ENCODE assay signal across 23 cellular contexts in genomic region chrX:55210931-55211677, GRCh38. TPM values are rescaled to one million over a fixed set of nuclear protein-coding genes. Genes with fewer than 3 reads are reported as not detected.
A peak's percentile ranks its signal among the peaks of the same experiment; 100 is the strongest.
DNase-seq lines count a peak whose midpoint lies in the region; ATAC-seq, FAIRE-seq and TF ChIP-seq lines count a peak whose summit lies in the region.
"Had no signal": no experiment of that assay in that cellular context is flagged by ENCODE, and none has a peak within 500 bp of the region (broad histone marks: within the 10 kb centered on the region; RNA-seq: fewer than 3 reads in every experiment).

No MANE protein-coding gene starts in this region.

- ATAC-seq in GM12878 (no peak), GM19455 (IDR thresholded peaks at IDR 0.05; ENCODE audit: unreplicated experiment) (no peak), HG03457 (IDR thresholded peaks at IDR 0.05; ENCODE audit: unreplicated experiment) (no peak)
- ATAC-seq: heart left ventricle, WTC11 had no signal

- TF ChIP-seq RAD21 in GM12878 (IDR thresholded peaks at IDR 0.05; ENCODE audit: insufficient read depth, low read depth, low read length), result no peak

- POLR2A ChIA-PET in GM12878 (lab: Charles Lee), result no interaction called here

- H3K4me2 ChIP-seq in GM12878 (ENCODE audit: control insufficient read depth, insufficient read depth) (no peak overlapping the region), osteoblast (ENCODE audit: insufficient read depth, low read length) (no peak overlapping the region)

- WGBS in GM12878 (ENCODE audit: insufficient coverage, insufficient replicate concordance, low lambda C conversion rate, missing lambda C conversion rate), result 44% methylated on average over 13 of the region's 13 CpGs

- TF ChIP-seq POLR2A in GM12878 (IDR thresholded peaks at IDR 0.05; ENCODE audit: low read depth, low read length), result no peak

- H3K27ac ChIP-seq in GM12878 (ENCODE audit: control insufficient read depth, insufficient read depth) (no peak overlapping the region), osteoblast (ENCODE audit: low read depth, low read length) (no peak overlapping the region)
- H3K27ac ChIP-seq: colonic mucosa, heart left ventricle had no signal

- no peak overlapping the region for H3K9ac ChIP-seq in GM12878 (ENCODE audit: control insufficient read depth, insufficient read depth, low read length)

- intact Hi-C loops in GM12878 (cut with micrococcal nuclease; ENCODE audit: unreplicated experiment), result no loop called here

- RAD21 ChIA-PET in GM12878 (lab: Charles Lee; ENCODE audit: unreplicated experiment), result no interaction called here

- TF ChIP-seq CTCF in GM12878 (IDR thresholded peaks at IDR 0.05 in 2 of 3, conservative IDR thresholded peaks at IDR 0.05 in 1 of 3; ENCODE audit: control insufficient read depth in 2 of 3, extremely low read depth in 1 of 3, insufficient read depth in 1 of 3, low read depth in 3 of 3, low read length in 3 of 3) (no peak), osteoblast (IDR thresholded peaks at IDR 0.05; ENCODE audit: extremely low read depth, low read depth, low read length) (no peak)

- H3K27me3 ChIP-seq in GM12878 (replicated peaks in 1 of 2; ENCODE audit: control insufficient read depth in 2 of 2, insufficient read depth in 2 of 2, low read length in 1 of 2) (no peaks in the 10 kb centered on the region), osteoblast (ENCODE audit: insufficient read depth, low read length) (no peaks in the 10 kb centered on the region)
- H3K27me3 ChIP-seq: colonic mucosa had no signal

- no TSS peak for BruUV-seq in GM12878 (replicated peaks; lab: Mats Ljungman, UMichigan)

- no peak for FAIRE-seq in GM12878 (lab: Jason Lieb, UNC)

- H2AFZ ChIP-seq in GM12878 (ENCODE audit: control insufficient read depth, low read depth, low read length) (peak overlapping the region; percentile 12; the same call in 1 of the 2 replicates), osteoblast (ENCODE audit: low read length) (peak overlapping the region; percentile 15)

- H3K4me3 ChIP-seq in GM12878, result no peak overlapping the region
- H3K4me3 ChIP-seq in osteoblast (ENCODE audit: insufficient read depth, low read length), result no peak overlapping the region
- H3K4me3 ChIP-seq: colonic mucosa, HAP-1, heart left ventricle had no signal

- H3K79me2 ChIP-seq in GM12878 (ENCODE audit: control insufficient read depth, insufficient read depth, low read length), result no peaks in the 10 kb centered on the region
- H3K79me2 ChIP-seq in osteoblast (ENCODE audit: insufficient read depth, low read length), result no peaks in the 10 kb centered on the region

- H3K4me1 ChIP-seq in GM12878 (ENCODE audit: control insufficient read depth, insufficient read depth, low read length) (no peaks in the 10 kb centered on the region), osteoblast (ENCODE audit: insufficient read depth, low read length) (no peaks in the 10 kb centered on the region)
- H3K4me1 ChIP-seq: colonic mucosa, HAP-1, heart left ventricle had no signal

- DNase-seq in DMS53 (lab: John Stamatoyannopoulos, UW) (peak; percentile 56), M059J (ENCODE audit: low read depth) (peak; percentile 6), GM12878 (ENCODE audit: low read depth, low spot score) (no peak), osteoblast (ENCODE audit: insufficient read length, low spot score, missing footprints) (no peak), nucleus accumbens (lab: John Stamatoyannopoulos, UW) (no peak)
- DNase-seq: activated CD4-positive, alpha-beta memory T cell treated with anti-CD3 and anti-CD28 coated beads, Interleukin-2, amount 10 ng/mL, durations not matched to agents 7 days and 5 days; activated gamma-delta T cell; activated T-cell treated with anti-CD3 and anti-CD28 coated beads for 4 hours; colonic mucosa; heart left ventricle; IMR-90; NCI-H187; SHP77 treated with DMSO at 0.1 percent for 48 hours had no signal

- SMC1A ChIA-PET in GM12878 (lab: Charles Lee; ENCODE audit: uncharacterized antibody, unreplicated experiment), result no interaction called here

- no peaks in the 10 kb centered on the region for H3K36me3 ChIP-seq in GM12878 (ENCODE audit: control insufficient read depth in 2 of 2, insufficient read depth in 2 of 2, low read length in 1 of 2)
- no peaks in the 10 kb centered on the region for H3K36me3 ChIP-seq in osteoblast (ENCODE audit: insufficient read depth, low read length)
- H3K36me3 ChIP-seq: colonic mucosa, HAP-1, heart left ventricle had no signal

- in situ Hi-C loops in GM12878 (cut with MboI), result no loop called here

- no peak for TF ChIP-seq EP300 in GM12878 (IDR thresholded peaks at IDR 0.05; ENCODE audit: borderline replicate concordance in 1 of 2, control insufficient read depth in 1 of 2, low read depth in 2 of 2, low read length in 2 of 2)

- CTCF ChIA-PET in GM12878 (lab: Yijun Ruan, JAX), result no interaction called here

- H4K20me1 ChIP-seq in GM12878 (ENCODE audit: control insufficient read depth, insufficient read depth) (no peaks in the 10 kb centered on the region), osteoblast (ENCODE audit: insufficient read depth, low read length) (no peaks in the 10 kb centered on the region)

- H3K9me3 ChIP-seq in GM12878 (replicated peaks; ENCODE audit: control insufficient read depth, insufficient read depth, low read length), result no peaks in the 10 kb centered on the region
- H3K9me3 ChIP-seq in osteoblast (ENCODE audit: low read depth, low read length), result no peaks in the 10 kb centered on the region
- H3K9me3 ChIP-seq: colonic mucosa, HAP-1, heart left ventricle had no signal

TF ChIP-seq in GM12878, 131 proteins besides CTCF, POLR2A, EP300 and RAD21:
- TF ChIP-seq, protein P1, sequence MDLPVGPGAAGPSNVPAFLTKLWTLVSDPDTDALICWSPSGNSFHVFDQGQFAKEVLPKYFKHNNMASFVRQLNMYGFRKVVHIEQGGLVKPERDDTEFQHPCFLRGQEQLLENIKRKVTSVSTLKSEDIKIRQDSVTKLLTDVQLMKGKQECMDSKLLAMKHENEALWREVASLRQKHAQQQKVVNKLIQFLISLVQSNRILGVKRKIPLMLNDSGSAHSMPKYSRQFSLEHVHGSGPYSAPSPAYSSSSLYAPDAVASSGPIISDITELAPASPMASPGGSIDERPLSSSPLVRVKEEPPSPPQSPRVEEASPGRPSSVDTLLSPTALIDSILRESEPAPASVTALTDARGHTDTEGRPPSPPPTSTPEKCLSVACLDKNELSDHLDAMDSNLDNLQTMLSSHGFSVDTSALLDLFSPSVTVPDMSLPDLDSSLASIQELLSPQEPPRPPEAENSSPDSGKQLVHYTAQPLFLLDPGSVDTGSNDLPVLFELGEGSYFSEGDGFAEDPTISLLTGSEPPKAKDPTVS (IDR thresholded peaks at IDR 0.05; ENCODE audit: low read depth, low read length), result no peak

RNA-seq across cellular contexts. Expression of gene PAGE5, which starts 9.0 kb away (rescaled TPM):
- 0.49 TPM in 1 of 2 replicates, not detected in the other for total RNA-seq in M059J (2014; rRNA removed; shearing (Covaris generic))
- not detected in 2 replicates for total RNA-seq in GM12878 (2013; cell fraction: nucleolus; rRNA removed)
- not detected in 2 replicates for total RNA-seq in GM12878 (2014; rRNA removed)
- total RNA-seq in GM12878 (2014; rRNA removed; fragmentation: Illumina TruSeq; extraction: Trizol), result 0.45 TPM in 1 of 2 replicates, not detected in the other
- not detected in 2 replicates for total RNA-seq in GM12878 (2021)
- not detected for polyA plus RNA-seq in GM12878 (2011; ENCODE audit: low read depth)
- 3.7 and 4.2 TPM in 2 replicates for polyA plus RNA-seq in GM12878 (2011; rRNA removed)
- polyA plus RNA-seq in GM12878 (2011; cell fraction: cytosol; rRNA removed), result 1.3 and 1.6 TPM in 2 replicates
- polyA plus RNA-seq in GM12878 (2011; cell fraction: nucleus; rRNA removed), result 0.60 and 0.75 TPM in 2 replicates
- polyA plus RNA-seq in GM12878 (2012), result not detected in 2 replicates
- polyA plus RNA-seq in GM12878 (2014; fragmentation: Illumina TruSeq; extraction: Trizol), result not detected in 2 replicates
- under 1 TPM; 0.23 to 0.49 TPM for polyA plus RNA-seq in GM12878 (2014; fragmentation: Nextera tagmentation; extraction: Ambion mirVana)
- not detected in 2 replicates for polyA plus RNA-seq in GM12878 (2014; rRNA removed)
- polyA plus RNA-seq in GM12878 (2016; fragmentation: Nextera tagmentation; extraction: Ambion mirVana), result not detected
- polyA minus RNA-seq in GM12878 (2011; rRNA and poly(A)+ RNA removed), result not detected in 2 replicates
- polyA minus RNA-seq in GM12878 (2011; cell fraction: cytosol; rRNA and poly(A)+ RNA removed), result not detected in 2 replicates
- not detected in 2 replicates for polyA minus RNA-seq in GM12878 (2011; cell fraction: nucleus; rRNA and poly(A)+ RNA removed)
- not detected in 2 replicates for total RNA-seq in osteoblast
- total RNA-seq: activated CD4-positive, alpha-beta memory T cell treated with anti-CD3 and anti-CD28 coated beads, Interleukin-2, amount 10 ng/mL, durations not matched to agents 7 days and 5 days; colonic mucosa; heart left ventricle; IMR-90; lower leg skin; mucosa of gallbladder; NCI-H460; neural crest cell; WTC11 had no signal
- polyA plus RNA-seq: adipose tissue, heart left ventricle, IMR-90 had no signal

RNA-seq across cellular contexts. Expression of gene PAGE3, which starts 53.6 kb away (rescaled TPM):
- not detected in 2 replicates for total RNA-seq in M059J (2014; rRNA removed; shearing (Covaris generic))
- total RNA-seq in GM12878 (2013; cell fraction: nucleolus; rRNA removed), result not detected in 2 replicates
- total RNA-seq in GM12878 (2014; rRNA removed) (not detected in 2 replicates), GM12878 (2014; rRNA removed; fragmentation: Illumina TruSeq; extraction: Trizol) (not detected in 2 replicates), GM12878 (2021) (not detected in 2 replicates), osteoblast (not detected in 2 replicates)
- polyA plus RNA-seq in GM12878 (2011; ENCODE audit: low read depth), result not detected
- polyA plus RNA-seq in GM12878 (2011; rRNA removed) (not detected in 2 replicates), GM12878 (2014; fragmentation: Illumina TruSeq; extraction: Trizol) (not detected in 2 replicates), GM12878 (2014; fragmentation: Nextera tagmentation; extraction: Ambion mirVana) (not detected), GM12878 (2014; rRNA removed) (not detected in 2 replicates), GM12878 (2016; fragmentation: Nextera tagmentation; extraction: Ambion mirVana) (not detected)
- not detected in 2 replicates for polyA plus RNA-seq in GM12878 (2011; cell fraction: cytosol; rRNA removed)
- polyA plus RNA-seq in GM12878 (2011; cell fraction: nucleus; rRNA removed), result not detected in 2 replicates
- polyA plus RNA-seq in GM12878 (2012), result not detected in 2 replicates
- not detected in 2 replicates for polyA minus RNA-seq in GM12878 (2011; rRNA and poly(A)+ RNA removed)
- polyA minus RNA-seq in GM12878 (2011; cell fraction: cytosol; rRNA and poly(A)+ RNA removed), result not detected in 2 replicates
- not detected in 2 replicates for polyA minus RNA-seq in GM12878 (2011; cell fraction: nucleus; rRNA and poly(A)+ RNA removed)
- total RNA-seq: activated CD4-positive, alpha-beta memory T cell treated with anti-CD3 and anti-CD28 coated beads, Interleukin-2, amount 10 ng/mL, durations not matched to agents 7 days and 5 days; colonic mucosa; heart left ventricle; IMR-90; lower leg skin; mucosa of gallbladder; NCI-H460; neural crest cell; T-helper 2 cell treated with Interferon-gamma antibody and Interleukin-4, amounts not matched to agents 100 ng/mL and 5 ng/mL, for 36 hours; WTC11 had no signal
- polyA plus RNA-seq: adipose tissue, heart left ventricle, IMR-90 had no signal

Comparison
In these comparisons a context has a peak if more than half of its experiments do, and no peak if none do; other contexts are left out.
1. DNase-seq: peak in DMS53 (single experiment) and M059J (single experiment); none in GM12878 (single experiment), osteoblast (single experiment) and nucleus accumbens (0 of 56).